Comparison of ENCODE assay signal across 12 cellular contexts in genomic region chr3:127043041-127043641, GRCh38.
DNase-seq lines count a peak whose midpoint lies in the region; ATAC-seq and TF ChIP-seq lines count a peak whose summit lies in the region.
"Had no signal": no experiment of that assay in that cellular context is flagged by ENCODE, and none has a peak within 500 bp of the region (broad histone marks: within the 10 kb centered on the region; RNA-seq: fewer than 3 reads in every experiment).

No MANE protein-coding gene starts in this region.

- H3K4me3 ChIP-seq in PC-9 (no peak overlapping the region), fibroblast of the aortic adventitia (ENCODE audit: low read depth, low read length) (no peak overlapping the region)
- H3K4me3 ChIP-seq in naive thymus-derived CD4-positive, alpha-beta T cell (ENCODE audit: low read length), result no peak overlapping the region
- H3K4me3 ChIP-seq: gastrocnemius medialis, mucosa of descending colon had no signal

- DNase-seq in ELF-1 (ENCODE audit: low read depth, low spot score) (peak; percentile 70), PC-9 (peak; percentile 89 to 95), fibroblast of the aortic adventitia (ENCODE audit: low read depth) (peak; percentile 61), omental fat pad (ENCODE audit: low spot score) (no peak), NCI-H526 (lab: John Stamatoyannopoulos, UW) (no peak), cerebellar nuclear complex (lab: John Stamatoyannopoulos, UW) (no peak)
- no peak for DNase-seq in naive thymus-derived CD4-positive, alpha-beta T cell
- DNase-seq: CD4-positive, alpha-beta memory T cell; NCI-H1930 had no signal

- no peaks in the 10 kb centered on the region for H3K9me2 ChIP-seq in PC-9 (ENCODE audit: insufficient read depth)

- no peak overlapping the region for H3K27ac Mint-ChIP-seq in naive thymus-derived CD4-positive, alpha-beta T cell
- H3K27ac Mint-ChIP-seq: CD4-positive, alpha-beta memory T cell had no signal

- H3K4me2 ChIP-seq in PC-9, result peak overlapping the region; percentile 66

- ATAC-seq in omental fat pad (ENCODE audit: low FRiP score) (peak; percentile 56), HG02571 (IDR thresholded peaks at IDR 0.05; ENCODE audit: unreplicated experiment) (no peak)
- no peak for ATAC-seq in naive thymus-derived CD4-positive, alpha-beta T cell
- ATAC-seq: gastrocnemius medialis, mucosa of descending colon had no signal

- intact Hi-C loops in PC-9 (cut with micrococcal nuclease; ENCODE audit: unreplicated experiment), result loop anchor here (1.0 to 5.0 kb wide), 3 partner anchors 31 to 412 kb away; no protein-coding TSS in a partner anchor
- intact Hi-C loops in naive thymus-derived CD4-positive, alpha-beta T cell (cut with micrococcal nuclease), result no loop called here

- no peak overlapping the region for H2AFZ ChIP-seq in PC-9

- TF ChIP-seq CTCF in PC-9 (conservative IDR thresholded peaks at IDR 0.05) (no peak), fibroblast of the aortic adventitia (IDR thresholded peaks at IDR 0.05; ENCODE audit: insufficient read depth, low read length) (no peak), omental fat pad (IDR thresholded peaks at IDR 0.05) (no peak)

- peaks cover 26% of the 10 kb centered on the region for H3K4me1 ChIP-seq in PC-9 (replicated peaks; ENCODE audit: insufficient read depth)
- H3K4me1 ChIP-seq in naive thymus-derived CD4-positive, alpha-beta T cell (ENCODE audit: control insufficient read depth in 2 of 2, insufficient read depth in 2 of 2, low read length in 2 of 2), result no peaks in the 10 kb centered on the region
- H3K4me1 ChIP-seq: gastrocnemius medialis had no signal

- CTCF ChIA-PET in PC-9 (lab: Charles Lee), result interaction anchor here (0.6 kb wide), 1 partner anchor 24 kb away, joined by 3 read pairs; no protein-coding TSS in a partner anchor
- CTCF ChIA-PET in naive thymus-derived CD4-positive, alpha-beta T cell (lab: Charles Lee), result no interaction called here

- no peak overlapping the region for H3K4me3 Mint-ChIP-seq in naive thymus-derived CD4-positive, alpha-beta T cell
- H3K4me3 Mint-ChIP-seq: CD4-positive, alpha-beta memory T cell had no signal

- peaks cover 0 to 2% (median 0%) of the 10 kb centered on the region in 5 donors for H3K36me3 Mint-ChIP-seq in naive thymus-derived CD4-positive, alpha-beta T cell
- H3K36me3 Mint-ChIP-seq: CD4-positive, alpha-beta memory T cell had no signal

- TSS peak; percentile 84 for BruUV-seq in PC-9 (replicated peaks; lab: Mats Ljungman, UMichigan)

- H3K27me3 ChIP-seq in PC-9 (ENCODE audit: insufficient read depth, low read depth), result peaks cover 3% of the 10 kb centered on the region; the same call in 1 of the 2 replicates
- no peaks in the 10 kb centered on the region for H3K27me3 ChIP-seq in naive thymus-derived CD4-positive, alpha-beta T cell (ENCODE audit: control insufficient read depth in 2 of 2, insufficient read depth in 2 of 2, low read length in 2 of 2)
- H3K27me3 ChIP-seq: gastrocnemius medialis had no signal

- peaks cover 0 to 2% (median 1%) of the 10 kb centered on the region in 11 donors for H3K9me3 Mint-ChIP-seq in naive thymus-derived CD4-positive, alpha-beta T cell

- H3K27me3 Mint-ChIP-seq in naive thymus-derived CD4-positive, alpha-beta T cell, result peaks cover 0 to 15% (median under 1%) of the 10 kb centered on the region in 5 donors

- POLR2A ChIA-PET in PC-9 (lab: Charles Lee; ENCODE audit: unreplicated experiment), result interaction anchor here (0.7 kb wide), 1 partner anchor 31 kb away, joined by 3 read pairs; no protein-coding TSS in a partner anchor
- POLR2A ChIA-PET in naive thymus-derived CD4-positive, alpha-beta T cell (lab: Charles Lee), result no interaction called here

- H3K4me1 Mint-ChIP-seq in naive thymus-derived CD4-positive, alpha-beta T cell, result peaks cover 0 to 2% (median 0%) of the 10 kb centered on the region in 7 donors
- H3K4me1 Mint-ChIP-seq: CD4-positive, alpha-beta memory T cell had no signal

- H3K36me3 ChIP-seq in PC-9 (ENCODE audit: low read depth), result no peaks in the 10 kb centered on the region
- H3K36me3 ChIP-seq in naive thymus-derived CD4-positive, alpha-beta T cell (ENCODE audit: control insufficient read depth in 2 of 3, insufficient read depth in 3 of 3, low read length in 3 of 3), result no peaks in the 10 kb centered on the region
- H3K36me3 ChIP-seq: gastrocnemius medialis had no signal

- no peaks in the 10 kb centered on the region for H3K79me2 ChIP-seq in PC-9 (ENCODE audit: low read depth)

- no peaks in the 10 kb centered on the region for H3K9me3 ChIP-seq in PC-9 (ENCODE audit: insufficient read depth, low read depth)
- H3K9me3 ChIP-seq in naive thymus-derived CD4-positive, alpha-beta T cell (ENCODE audit: control insufficient read depth in 2 of 3, low read length in 3 of 3), result no peaks in the 10 kb centered on the region
- H3K9me3 ChIP-seq: gastrocnemius medialis, mucosa of descending colon had no signal

- H3K27ac ChIP-seq in PC-9, result peak overlapping the region; percentile 64
- H3K27ac ChIP-seq in naive thymus-derived CD4-positive, alpha-beta T cell (ENCODE audit: low read depth, low read length), result no peak overlapping the region
- H3K27ac ChIP-seq: gastrocnemius medialis had no signal

- H4K20me1 ChIP-seq in PC-9 (ENCODE audit: insufficient read depth), result no peaks in the 10 kb centered on the region

- peaks cover 10% of the 10 kb centered on the region; the same call in 1 of the 2 replicates for H3F3A ChIP-seq in PC-9 (ENCODE audit: insufficient read depth, low read depth)

Comparison
In these comparisons a context has a peak if more than half of its experiments do, and no peak if none do; other contexts are left out.
1. DNase-seq: peak in ELF-1 (single experiment), PC-9 (2 of 2) and fibroblast of the aortic adventitia (single experiment); none in omental fat pad (single experiment), NCI-H526 (0 of 2), cerebellar nuclear complex (0 of 2) and naive thymus-derived CD4-positive, alpha-beta T cell (0 of 9).